In the genomic region with DNA sequence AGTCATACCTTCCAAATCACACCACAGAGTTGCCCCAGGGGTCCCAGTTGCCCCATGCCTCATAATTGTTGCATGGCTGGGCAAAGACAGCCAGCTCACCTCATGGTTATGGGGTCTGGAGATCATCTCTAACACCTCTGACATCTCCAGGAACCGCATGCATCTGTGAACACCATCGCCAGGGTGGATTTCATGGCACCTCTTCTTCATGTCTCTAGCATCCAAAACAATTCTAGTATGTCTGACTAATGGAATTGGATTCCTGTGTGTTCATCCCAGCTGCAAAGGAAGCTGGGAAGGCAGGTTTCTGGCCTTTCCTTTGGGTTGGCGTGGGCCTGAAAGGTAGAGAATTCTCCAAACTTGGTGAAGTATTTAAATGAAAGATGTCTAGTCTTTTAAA, we compare ENCODE assay signal across 18 cellular contexts.
"Had no signal": no experiment of that assay in that cellular context is flagged by ENCODE, and none has a peak within 500 bp of the region (broad histone marks: within the 10 kb centered on the region; RNA-seq: fewer than 3 reads in every experiment).

No MANE protein-coding gene starts in this region.

- ATAC-seq: activated CD4-positive, alpha-beta T cell treated with anti-CD3 and anti-CD28 coated beads for 36 hours; gastroesophageal sphincter; lower lobe of right lung; natural killer cell; pancreas; sciatic nerve; stimulated activated memory B cell treated with anti-CD40 and anti-IgM and Interleukin-4, amounts not matched to agents 10 μg/mL and 1 μg/mL and 100 μg/mL, for 72 hours; WTC11 had no signal

- H3K36me3 ChIP-seq: gastroesophageal sphincter, lower lobe of right lung, pancreas, upper lobe of left lung had no signal

- H3K4me1 ChIP-seq: gastroesophageal sphincter, testis had no signal

- H3K4me3 ChIP-seq: dorsolateral prefrontal cortex, gastroesophageal sphincter, lower lobe of right lung, pancreas, testis, upper lobe of left lung had no signal

- DNase-seq: activated CD4-positive, alpha-beta T cell treated with anti-CD3 and anti-CD28 coated beads for 36 hours; activated CD4-positive, alpha-beta T cell treated with anti-CD3 and anti-CD28 coated beads, Interleukin-2, amount 50 U/mL, for 48 hours; amniotic stem cell; caudate nucleus; dorsolateral prefrontal cortex; endodermal cell; lower lobe of right lung; natural killer cell; pancreas; stimulated activated CD4-positive, alpha-beta T cell treated with anti-CD3 and anti-CD28 coated beads, Interleukin-4, amount 100 ng/mL, for 4 hours; testis; upper lobe of left lung had no signal

- FAIRE-seq: pancreas, TTC549 had no signal

- H3K9me3 ChIP-seq: gastroesophageal sphincter, lower lobe of right lung, pancreas, testis, upper lobe of left lung had no signal

- H3K27ac ChIP-seq: dorsolateral prefrontal cortex, epithelial cell of prostate, gastroesophageal sphincter, lower lobe of right lung, pancreas, testis, upper lobe of left lung had no signal

- H3K27me3 ChIP-seq: dorsolateral prefrontal cortex, gastroesophageal sphincter, pancreas, testis, upper lobe of left lung had no signal
